8 cellular contexts compared by ENCODE assay signal in genomic region chrX:76144901-76145590, GRCh38. TPM values are rescaled to one million over a fixed set of nuclear protein-coding genes. Genes with fewer than 3 reads are reported as not detected.
A peak's percentile ranks its signal among the peaks of the same experiment; 100 is the strongest.
DNase-seq lines count a peak whose midpoint lies in the region; ATAC-seq lines count a peak whose summit lies in the region.
"Not testable (repeated sequence)": the region's sequence is repeated elsewhere in the genome, so short reads cannot be mapped to it uniquely, and the experiment has no call there.

No MANE protein-coding gene starts in this region.

- not testable (repeated sequence) for H3K9me3 Mint-ChIP-seq in activated T-cell treated with anti-CD3 and anti-CD28 coated beads, Interleukin-2, amount 50 U/mL, for 72 hours; stimulated activated naive B cell treated with anti-CD40 and anti-IgM and Interleukin-4, amounts not matched to agents 10 μg/mL and 1 μg/mL and 100 μg/mL, for 72 hours

- not testable (repeated sequence) for H3K27me3 Mint-ChIP-seq in activated T-cell treated with anti-CD3 and anti-CD28 coated beads, Interleukin-2, amount 50 U/mL, for 72 hours (ENCODE audit: low read depth); stimulated activated naive B cell treated with anti-CD40 and anti-IgM and Interleukin-4, amounts not matched to agents 10 μg/mL and 1 μg/mL and 100 μg/mL, for 72 hours

- H3K4me1 Mint-ChIP-seq in activated T-cell treated with anti-CD3 and anti-CD28 coated beads, Interleukin-2, amount 50 U/mL, for 72 hours (ENCODE audit: low read depth) = peaks cover 21% of the 10 kb centered on the region
- peaks cover 8 to 10% of the 10 kb centered on the region in 2 donors for H3K4me1 Mint-ChIP-seq in stimulated activated naive B cell treated with anti-CD40 and anti-IgM and Interleukin-4, amounts not matched to agents 10 μg/mL and 1 μg/mL and 100 μg/mL, for 72 hours

- H3K27ac Mint-ChIP-seq in activated T-cell treated with anti-CD3 and anti-CD28 coated beads, Interleukin-2, amount 50 U/mL, for 72 hours; stimulated activated naive B cell treated with anti-CD40 and anti-IgM and Interleukin-4, amounts not matched to agents 10 μg/mL and 1 μg/mL and 100 μg/mL, for 72 hours: not testable (repeated sequence)

- not testable (repeated sequence) for H3K4me3 ChIP-seq in right cardiac atrium (ENCODE audit: low read length)

- H3K36me3 Mint-ChIP-seq in activated T-cell treated with anti-CD3 and anti-CD28 coated beads, Interleukin-2, amount 50 U/mL, for 72 hours (ENCODE audit: insufficient read depth in 2 of 2); stimulated activated naive B cell treated with anti-CD40 and anti-IgM and Interleukin-4, amounts not matched to agents 10 μg/mL and 1 μg/mL and 100 μg/mL, for 72 hours: not testable (repeated sequence)

- not testable (repeated sequence) for DNase-seq in activated T-cell treated with anti-CD3 and anti-CD28 coated beads, Interleukin-2, amount 50 U/mL, for 72 hours; right cardiac atrium; stimulated activated naive B cell treated with anti-CD40 and anti-IgM and Interleukin-4, amounts not matched to agents 10 μg/mL and 1 μg/mL and 100 μg/mL, for 72 hours

- not testable (repeated sequence) for H3K27me3 ChIP-seq in right cardiac atrium (ENCODE audit: control insufficient read depth, insufficient read depth)

- H3K4me1 ChIP-seq in right cardiac atrium (ENCODE audit: control insufficient read depth, insufficient read depth, low read length) = not testable (repeated sequence)

- H3K9me3 ChIP-seq in right cardiac atrium (ENCODE audit: control insufficient read depth, low read length) = not testable (repeated sequence)

- not testable (repeated sequence) for H3K4me3 Mint-ChIP-seq in activated T-cell treated with anti-CD3 and anti-CD28 coated beads, Interleukin-2, amount 50 U/mL, for 72 hours; stimulated activated naive B cell treated with anti-CD40 and anti-IgM and Interleukin-4, amounts not matched to agents 10 μg/mL and 1 μg/mL and 100 μg/mL, for 72 hours

- WGBS in right cardiac atrium = no CpG with 5 or more reads among the region's 47 CpGs

- not testable (repeated sequence) for H3K27ac ChIP-seq in right cardiac atrium (ENCODE audit: low read length)

- ATAC-seq in GM18499 (IDR thresholded peaks at IDR 0.05; ENCODE audit: insufficient read depth, unreplicated experiment) (peak; percentile 18), GM19351 (IDR thresholded peaks at IDR 0.05; ENCODE audit: unreplicated experiment) (peak; percentile 43), GM21737 (IDR thresholded peaks at IDR 0.05; ENCODE audit: unreplicated experiment) (peak; percentile 43), HG02981 (IDR thresholded peaks at IDR 0.05; ENCODE audit: unreplicated experiment) (peak; percentile 37), HG03460 (IDR thresholded peaks at IDR 0.05; ENCODE audit: unreplicated experiment) (peak; percentile 47), right cardiac atrium (peak; percentile 88)
- ATAC-seq in activated T-cell treated with anti-CD3 and anti-CD28 coated beads, Interleukin-2, amount 50 U/mL, for 72 hours (replicated peaks in 1 of 2) = peak; percentile 70 to 73
- peak; percentile 69 to 72 for ATAC-seq in stimulated activated naive B cell treated with anti-CD40 and anti-IgM and Interleukin-4, amounts not matched to agents 10 μg/mL and 1 μg/mL and 100 μg/mL, for 72 hours (replicated peaks)

- intact Hi-C loops in right cardiac atrium (cut with DNase I) = not testable (repeated sequence)

RNA-seq across cellular contexts. Expression of gene PBDC1, which starts 27.8 kb away (rescaled TPM):
- total RNA-seq in activated T-cell treated with anti-CD3 and anti-CD28 coated beads, Interleukin-2, amount 50 U/mL, for 72 hours = 10 to 100 TPM; 30.4 to 39.1 TPM
- total RNA-seq in right cardiac atrium = 10 to 100 TPM; 13.4 to 15.9 (median 13.9) TPM
- polyA plus RNA-seq in right cardiac atrium = 17.3 TPM

Comparison
In these comparisons a context has a peak if more than half of its experiments do, and no peak if none do; other contexts are left out.
1. ATAC-seq: peak in every context shown above with its lines; median percentile 88 in right cardiac atrium; 72 in activated T-cell treated with anti-CD3 and anti-CD28 coated beads, Interleukin-2, amount 50 U/mL, for 72 hours; 70 in stimulated activated naive B cell treated with anti-CD40 and anti-IgM and Interleukin-4, amounts not matched to agents 10 μg/mL and 1 μg/mL and 100 μg/mL, for 72 hours; 47 in HG03460; 43 in GM19351; 43 in GM21737; 37 in HG02981; 18 in GM18499.